ENCODE assay signal across 8 cellular contexts in genomic region chr1:36420836-36421317, GRCh38. TPM values are rescaled to one million over a fixed set of nuclear protein-coding genes. Genes with fewer than 3 reads are reported as not detected.
DNase-seq lines count a peak whose midpoint lies in the region; ATAC-seq and TF ChIP-seq lines count a peak whose summit lies in the region.

No MANE protein-coding gene starts in this region.

- H3K9ac ChIP-seq in BLaER1 treated with 17β-estradiol and CSF1 and Interleukin-3, amounts not matched to agents 10 nM and 100 nM, result peak overlapping the region in 3 of 11 experiments; percentile 5 to 18 (median 10); a peak in 1 of 22 replicates

- no peak overlapping the region; the same call in 1 of the 2 replicates for H2AFZ ChIP-seq in GM23338

- H3K4me2 ChIP-seq in BLaER1 treated with 17β-estradiol and CSF1 and Interleukin-3, amounts not matched to agents 10 nM and 100 nM, result peak overlapping the region in 10 of 11 experiments; percentile 13 to 55 (median 32); a peak in 13 of 22 replicates
- H3K4me2 ChIP-seq in GM23338, result no peak overlapping the region

- no peaks in the 10 kb centered on the region for H3F3A ChIP-seq in GM23338 (replicated peaks; ENCODE audit: low read depth)

- H3K27ac Mint-ChIP-seq in GM23338, result peak overlapping the region; percentile 17; the same call in 1 of the 2 replicates

- H3K36me3 Mint-ChIP-seq in GM23338 (ENCODE audit: low read depth), result no peaks in the 10 kb centered on the region

- H3K4me3 Mint-ChIP-seq in GM23338, result no peak overlapping the region; the same call in 2 of the 3 replicates

- peaks cover 11% of the 10 kb centered on the region for H3K4me1 Mint-ChIP-seq in GM23338

- H3K4me3 ChIP-seq in BLaER1 treated with 17β-estradiol and CSF1 and Interleukin-3, amounts not matched to agents 10 nM and 100 nM, result no peak overlapping the region
- H3K4me3 ChIP-seq in GM23338 (no peak overlapping the region), right atrium auricular region (no peak overlapping the region)

- ATAC-seq in GM23338 (peak; percentile 99), sciatic nerve (peak; percentile 93), GM19463 (IDR thresholded peaks at IDR 0.05; ENCODE audit: unreplicated experiment) (no peak)

- TF ChIP-seq CTCF in GM23338 (conservative IDR thresholded peaks at IDR 0.05; ENCODE audit: low read depth in 2 of 2) (peak; percentile 84 to 100), right atrium auricular region (IDR thresholded peaks at IDR 0.05) (peak; percentile 84 to 95)

- H3K27me3 ChIP-seq in BLaER1 treated with 17β-estradiol and CSF1 and Interleukin-3, amounts not matched to agents 10 nM and 100 nM, result no peaks in the 10 kb centered on the region; a peak in 2 of 22 replicates
- no peaks in the 10 kb centered on the region for H3K27me3 ChIP-seq in GM23338 (ENCODE audit: insufficient read depth)
- H3K27me3 ChIP-seq in right atrium auricular region, result no peaks in the 10 kb centered on the region

- H3K79me2 ChIP-seq in GM23338 (replicated peaks; ENCODE audit: insufficient read depth), result no peaks in the 10 kb centered on the region

- peak; percentile 96 for DNase-seq in GM23338 (ENCODE audit: low spot score)
- DNase-seq in NCI-H2029 treated with DMSO at 0.1 percent for 48 hours (lab: John Stamatoyannopoulos, UW), result peak; percentile 96
- DNase-seq in T-helper 22 cell (ENCODE audit: low read depth), result peak; percentile 67
- peak; percentile 72 for DNase-seq in amniotic stem cell (lab: John Stamatoyannopoulos, UW)
- DNase-seq in right atrium auricular region (ENCODE audit: low spot score), result peak; percentile 93
- DNase-seq in sciatic nerve (ENCODE audit: low spot score), result peak; percentile 96

- H3K27ac ChIP-seq in BLaER1 treated with 17β-estradiol and CSF1 and Interleukin-3, amounts not matched to agents 10 nM and 100 nM, result peak overlapping the region in 2 of 11 experiments; percentile 30 to 49; a peak in 3 of 22 replicates
- H3K27ac ChIP-seq in GM23338 (ENCODE audit: low read depth), result no peak overlapping the region
- no peak overlapping the region for H3K27ac ChIP-seq in right atrium auricular region

- H3K36me3 ChIP-seq in BLaER1 treated with 17β-estradiol and CSF1 and Interleukin-3, amounts not matched to agents 10 nM and 100 nM, result no peaks in the 10 kb centered on the region
- no peaks in the 10 kb centered on the region for H3K36me3 ChIP-seq in GM23338 (ENCODE audit: insufficient read depth)
- H3K36me3 ChIP-seq in right atrium auricular region, result peaks cover 12% of the 10 kb centered on the region

- no peaks in the 10 kb centered on the region for H3K9me2 ChIP-seq in GM23338 (ENCODE audit: insufficient read depth)

- intact Hi-C loops in sciatic nerve (cut with DNase I), result loop anchor here (5.0 kb wide), 1 partner anchor 79 kb away; no protein-coding TSS in a partner anchor

- peaks cover 7% of the 10 kb centered on the region for H3K27me3 Mint-ChIP-seq in GM23338 (ENCODE audit: insufficient read depth, low read depth, poor library complexity)

- no peaks in the 10 kb centered on the region for H4K20me1 ChIP-seq in BLaER1 treated with 17β-estradiol and CSF1 and Interleukin-3, amounts not matched to agents 10 nM and 100 nM
- H4K20me1 ChIP-seq in GM23338 (replicated peaks; ENCODE audit: insufficient read depth), result no peaks in the 10 kb centered on the region

- no peaks in the 10 kb centered on the region for H3K9me3 Mint-ChIP-seq in GM23338

- peaks cover 4 to 5% (median 5%) of the 10 kb centered on the region in 10 experiments; a peak in 16 of 20 replicates for H3K4me1 ChIP-seq in BLaER1 treated with 17β-estradiol and CSF1 and Interleukin-3, amounts not matched to agents 10 nM and 100 nM
- H3K4me1 ChIP-seq in GM23338 (ENCODE audit: insufficient read depth) (no peaks in the 10 kb centered on the region), right atrium auricular region (peaks cover 0 to 21% of the 10 kb centered on the region in 2 donors)

- H3K9me3 ChIP-seq in BLaER1 treated with 17β-estradiol and CSF1 and Interleukin-3, amounts not matched to agents 10 nM and 100 nM (replicated peaks in 1 of 11), result no peaks in the 10 kb centered on the region
- H3K9me3 ChIP-seq in right atrium auricular region, result no peaks in the 10 kb centered on the region

TF ChIP-seq in GM23338, 12 proteins besides CTCF, POLR2A, EP300 and RAD21 (continues in another document):
- no peak for TF ChIP-seq NANOG (IDR thresholded peaks at IDR 0.05; ENCODE audit: borderline replicate concordance)
- no peak for TF ChIP-seq EZH2 (IDR thresholded peaks at IDR 0.05; ENCODE audit: low read depth, unreplicated experiment)
- TF ChIP-seq ZNF114 (CRISPR knock-in tag; IDR thresholded peaks at IDR 0.05), result no peak
- no peak for TF ChIP-seq ETS1 (IDR thresholded peaks at IDR 0.05)
- no peak for TF ChIP-seq REST (IDR thresholded peaks at IDR 0.05; ENCODE audit: unreplicated experiment)
- TF ChIP-seq POLR2AphosphoS5 (IDR thresholded peaks at IDR 0.05; ENCODE audit: low read depth), result no peak
- TF ChIP-seq CREB1 (CRISPR knock-in tag; IDR thresholded peaks at IDR 0.05; ENCODE audit: low read depth), result no peak

RNA-seq across cellular contexts. Expression of gene LSM10, which starts 23.2 kb away (rescaled TPM):
- total RNA-seq in GM23338 (2014; rRNA removed; shearing (Covaris generic)), result 27.5 and 28.6 TPM in 2 replicates
- 96.2 and 98.9 TPM in 2 replicates for polyA plus RNA-seq in GM23338 (2016; fragmentation: Nextera tagmentation; extraction: Ambion mirVana)
- total RNA-seq in right atrium auricular region, result 10 to 100 TPM; 55.3 to 59.9 TPM
- total RNA-seq in sciatic nerve, result 27.7 TPM

RNA-seq across cellular contexts. Expression of gene OSCP1, which starts 29.4 kb away (rescaled TPM):
- total RNA-seq in GM23338 (2014; rRNA removed; shearing (Covaris generic)), result 0.58 and 2.2 TPM in 2 replicates
- polyA plus RNA-seq in GM23338 (2016; fragmentation: Nextera tagmentation; extraction: Ambion mirVana), result 2.6 and 3.0 TPM in 2 replicates
- total RNA-seq in right atrium auricular region (1 to 10 TPM; 4.9 to 7.9 TPM), sciatic nerve (9.8 TPM)

RNA-seq across cellular contexts. Expression of gene STK40, which starts 35.2 kb away (rescaled TPM):
- total RNA-seq in GM23338 (2014; rRNA removed; shearing (Covaris generic)), result 20.0 and 20.2 TPM in 2 replicates
- polyA plus RNA-seq in GM23338 (2016; fragmentation: Nextera tagmentation; extraction: Ambion mirVana), result 8.1 and 8.5 TPM in 2 replicates
- 10 to 100 TPM; 50.5 to 74.7 TPM for total RNA-seq in right atrium auricular region
- 47.2 TPM for total RNA-seq in sciatic nerve

RNA-seq across cellular contexts. Expression of gene MRPS15, which starts 43.3 kb away (rescaled TPM):
- total RNA-seq in GM23338 (2014; rRNA removed; shearing (Covaris generic)), result 86.4 and 105 TPM in 2 replicates
- polyA plus RNA-seq in GM23338 (2016; fragmentation: Nextera tagmentation; extraction: Ambion mirVana), result 311 and 312 TPM in 2 replicates
- total RNA-seq in right atrium auricular region (10 to 100 TPM; 81.4 to 93.4 TPM), sciatic nerve (41.5 TPM)
